13 cellular contexts compared by ENCODE assay signal in the genomic region with DNA sequence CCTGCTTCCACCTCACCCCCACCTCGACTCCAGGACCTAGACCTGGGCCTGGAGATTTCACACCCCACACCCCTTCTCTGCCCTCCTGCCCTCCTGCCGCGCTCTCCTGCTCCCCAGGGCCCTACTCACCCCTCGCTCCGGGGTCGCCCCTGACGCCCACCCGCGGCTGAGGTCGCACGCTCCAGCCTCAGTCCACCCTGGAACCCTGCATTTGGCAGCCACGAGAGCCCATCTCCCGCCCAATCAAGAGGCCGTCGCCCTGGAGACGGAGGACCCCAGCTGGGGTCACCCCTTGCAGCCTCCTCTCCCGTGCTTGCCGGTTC. TPM values are rescaled to one million over a fixed set of nuclear protein-coding genes. Genes with fewer than 3 reads are reported as not detected.
DNase-seq lines count a peak whose midpoint lies in the region; ATAC-seq, FAIRE-seq and TF ChIP-seq lines count a peak whose summit lies in the region.
"Had no signal": no experiment of that assay in that cellular context is flagged by ENCODE, and none has a peak within 500 bp of the region (broad histone marks: within the 10 kb centered on the region; RNA-seq: fewer than 3 reads in every experiment).

No MANE protein-coding gene starts in this region.

- peak overlapping the region; percentile 85 for H3K4me3 Mint-ChIP-seq in astrocyte (ENCODE audit: unreplicated experiment)

- no peak for TF ChIP-seq POLR2A in HCT116 (IDR thresholded peaks at IDR 0.05; ENCODE audit: borderline replicate concordance, extremely low read depth, insufficient read depth, insufficient read length)

- H3K9me3 ChIP-seq in HCT116 (ENCODE audit: control insufficient read depth in 1 of 2, insufficient read depth in 1 of 2, low read depth in 1 of 2, low read length in 2 of 2) (peaks cover 0 to 7% of the 10 kb centered on the region in 2 experiments; a peak in 1 of 4 replicates), astrocyte (ENCODE audit: insufficient read depth, low read depth, low read length) (no peaks in the 10 kb centered on the region), hepatocyte (ENCODE audit: low read depth) (no peaks in the 10 kb centered on the region)
- H3K9me3 ChIP-seq in effector memory CD4-positive, alpha-beta T cell (ENCODE audit: control insufficient read depth, low read length), result no peaks in the 10 kb centered on the region

- H3K9ac ChIP-seq in HCT116 (ENCODE audit: low read length) (no peak overlapping the region), astrocyte (ENCODE audit: low read length) (no peak overlapping the region)

- peaks cover 38% of the 10 kb centered on the region for H3K27me3 Mint-ChIP-seq in astrocyte (ENCODE audit: low read depth, unreplicated experiment)

- no peak overlapping the region for H3K27ac Mint-ChIP-seq in astrocyte (ENCODE audit: unreplicated experiment)

- no peak for FAIRE-seq in astrocyte (lab: Jason Lieb, UNC)
- FAIRE-seq: kidney had no signal

- ATAC-seq in HCT116, result no peak
- ATAC-seq: PC-3 had no signal

- no peaks in the 10 kb centered on the region for H3K36me3 Mint-ChIP-seq in astrocyte (ENCODE audit: low read depth, unreplicated experiment)

- no peak overlapping the region for H3K4me3 ChIP-seq in HCT116 (replicated peaks in 1 of 2; ENCODE audit: low read depth in 1 of 2, low read length in 2 of 2)
- H3K4me3 ChIP-seq in astrocyte (ENCODE audit: insufficient read depth, low read depth, low read length), result peak overlapping the region; percentile 53
- peak overlapping the region; percentile 22 for H3K4me3 ChIP-seq in hepatocyte
- no peak overlapping the region for H3K4me3 ChIP-seq in effector memory CD4-positive, alpha-beta T cell (ENCODE audit: insufficient read depth, low read depth, low read length, poor library complexity, severe bottlenecking)
- H3K4me3 ChIP-seq: skin epidermis had no signal

- peak overlapping the region; percentile 67; the same call in 1 of the 2 replicates for H3K4me2 ChIP-seq in HCT116 (ENCODE audit: low read length)
- H3K4me2 ChIP-seq in astrocyte (ENCODE audit: low read length), result peak overlapping the region; percentile 79
- peak overlapping the region; percentile 73 for H3K4me2 ChIP-seq in hepatocyte

- TF ChIP-seq CTCF in HCT116 (IDR thresholded peaks at IDR 0.05 in 2 of 3, conservative IDR thresholded peaks at IDR 0.05 in 1 of 3; ENCODE audit: borderline replicate concordance in 1 of 3, insufficient read depth in 1 of 3, low read depth in 2 of 3, low read length in 2 of 3) (no peak), astrocyte (IDR thresholded peaks at IDR 0.05; ENCODE audit: insufficient read depth, low read depth, low read length) (no peak), hepatocyte (IDR thresholded peaks at IDR 0.05; ENCODE audit: poor library complexity) (no peak)

- H3K9me2 ChIP-seq in HCT116 (ENCODE audit: insufficient read depth) (no peaks in the 10 kb centered on the region), hepatocyte (replicated peaks; ENCODE audit: insufficient read depth) (no peaks in the 10 kb centered on the region)

- no peaks in the 10 kb centered on the region for H3K4me1 Mint-ChIP-seq in astrocyte (ENCODE audit: low read depth, unreplicated experiment)

- WGBS in hepatocyte (ENCODE audit: low lambda C conversion rate, missing lambda C conversion rate), result 8% methylated on average over 16 of the region's 18 CpGs

- in situ Hi-C loops in KBM-7 (cut with MboI; ENCODE audit: low pct_unique_long_range_greater_than_20kb, low sequenced_read_pairs), result no loop called here

- CTCF ChIA-PET in HCT116 (lab: Charles Lee), result interaction anchor here (1.5 to 2.4 kb wide), 2 partner anchors 13 to 74 kb away, joined by 7 to 8 read pairs; no protein-coding TSS in a partner anchor

- POLR2A ChIA-PET in HCT116 (lab: Charles Lee), result interaction anchor here (1.8 kb wide), 1 partner anchor 186 kb away, joined by 3 read pairs; no protein-coding TSS in a partner anchor

- RAD21 ChIA-PET in HCT116 (lab: Charles Lee; ENCODE audit: low non-redundant PET in 1 of 2, low total read pairs in 2 of 2, uncharacterized antibody in 2 of 2, unreplicated experiment in 2 of 2), result interaction anchor here (1.1 to 1.7 kb wide), 2 partner anchors 13 kb away, joined by 3 to 5 read pairs; no protein-coding TSS in a partner anchor

- peaks cover 1% of the 10 kb centered on the region for H3K9me3 Mint-ChIP-seq in astrocyte (ENCODE audit: unreplicated experiment)

- intact Hi-C loops in HCT116 (cut with micrococcal nuclease), result no loop called here
- intact Hi-C loops in posterior vena cava (cut with DNase I), result no loop called here

- H2AFZ ChIP-seq in HCT116 (ENCODE audit: low read depth, low read length, poor library complexity, severe bottlenecking) (no peak overlapping the region), astrocyte (ENCODE audit: low read depth, low read length) (peak overlapping the region; percentile 64), hepatocyte (peak overlapping the region; percentile 39)

- H3K27ac ChIP-seq in HCT116 (ENCODE audit: low read depth, low read length) (no peak overlapping the region; the same call in 1 of the 2 replicates), astrocyte (ENCODE audit: low read depth, low read length) (no peak overlapping the region), hepatocyte (no peak overlapping the region)
- H3K27ac ChIP-seq in effector memory CD4-positive, alpha-beta T cell (ENCODE audit: insufficient read depth, low read length, poor library complexity, severe bottlenecking), result no peak overlapping the region
- H3K27ac ChIP-seq: skin epidermis had no signal

- TF ChIP-seq RAD21 in HCT116 (IDR thresholded peaks at IDR 0.05; ENCODE audit: low read depth), result no peak

- H3K4me1 ChIP-seq in HCT116 (ENCODE audit: control insufficient read depth in 1 of 2, insufficient read depth in 2 of 2, low read length in 2 of 2) (peaks cover 4 to 14% of the 10 kb centered on the region in 2 experiments; a peak in 3 of 4 replicates), astrocyte (ENCODE audit: insufficient read depth, low read length) (no peaks in the 10 kb centered on the region), hepatocyte (ENCODE audit: insufficient read depth) (no peaks in the 10 kb centered on the region)
- no peaks in the 10 kb centered on the region for H3K4me1 ChIP-seq in effector memory CD4-positive, alpha-beta T cell (ENCODE audit: control insufficient read depth, insufficient read depth, low read length, poor library complexity, severe bottlenecking)

- no peaks in the 10 kb centered on the region for H3K27me3 ChIP-seq in HCT116 (ENCODE audit: insufficient read depth, low read length)
- H3K27me3 ChIP-seq in astrocyte (ENCODE audit: insufficient read depth, low read length), result peaks cover 3% of the 10 kb centered on the region
- peaks cover 14% of the 10 kb centered on the region for H3K27me3 ChIP-seq in hepatocyte
- peaks cover 4% of the 10 kb centered on the region for H3K27me3 ChIP-seq in effector memory CD4-positive, alpha-beta T cell (replicated peaks; ENCODE audit: control insufficient read depth, insufficient read depth, low read length, poor library complexity, severe bottlenecking)

- DNase-seq in HCT116 (ENCODE audit: low read depth, low spot score), result no peak
- no peak for DNase-seq in astrocyte (ENCODE audit: low read depth)
- DNase-seq in hepatocyte (ENCODE audit: low spot score), result no peak
- peak; percentile 35 for DNase-seq in posterior vena cava (ENCODE audit: low spot score)
- DNase-seq in NCI-H128 (lab: John Stamatoyannopoulos, UW; ENCODE audit: unreplicated experiment), result no peak
- no peak for DNase-seq in effector memory CD4-positive, alpha-beta T cell
- no peak for DNase-seq in KBM-7
- DNase-seq: activated CD4-positive, alpha-beta T cell treated with anti-CD3 and anti-CD28 coated beads, Interleukin-2, amount 50 U/mL, for 1 hour; central memory CD4-positive, alpha-beta T cell; kidney; PC-3 had no signal

- BruUV-seq in HCT116 (replicated peaks; lab: Mats Ljungman, UMichigan), result no TSS peak

- H3K79me2 ChIP-seq in HCT116 (ENCODE audit: insufficient read depth, low read length) (no peaks in the 10 kb centered on the region), astrocyte (ENCODE audit: insufficient read depth, low read length) (no peaks in the 10 kb centered on the region), hepatocyte (no peaks in the 10 kb centered on the region)

- H4K20me1 ChIP-seq in HCT116 (ENCODE audit: insufficient read depth) (no peaks in the 10 kb centered on the region), astrocyte (ENCODE audit: insufficient read depth, low read length) (no peaks in the 10 kb centered on the region), hepatocyte (ENCODE audit: insufficient read depth, poor library complexity, severe bottlenecking) (no peaks in the 10 kb centered on the region)

- no peaks in the 10 kb centered on the region for H3K36me3 ChIP-seq in HCT116 (ENCODE audit: control insufficient read depth in 1 of 2, insufficient read depth in 2 of 2, low read length in 2 of 2)
- H3K36me3 ChIP-seq in astrocyte (ENCODE audit: insufficient read depth, low read length), result no peaks in the 10 kb centered on the region
- H3K36me3 ChIP-seq in hepatocyte (replicated peaks; ENCODE audit: insufficient read depth, low read depth), result no peaks in the 10 kb centered on the region
- no peaks in the 10 kb centered on the region for H3K36me3 ChIP-seq in effector memory CD4-positive, alpha-beta T cell (ENCODE audit: control insufficient read depth, insufficient read depth, low read length)

TF ChIP-seq in HCT116, 20 proteins besides CTCF, POLR2A, EP300 and RAD21:
- TF ChIP-seq SRF (IDR thresholded peaks at IDR 0.05; ENCODE audit: low read depth) (no peak), JUND (IDR thresholded peaks at IDR 0.05) (no peak), CBX3 (IDR thresholded peaks at IDR 0.05; ENCODE audit: low read depth) (no peak), POLR2AphosphoS5 (IDR thresholded peaks at IDR 0.05; ENCODE audit: low read depth, low read length) (no peak)

RNA-seq across cellular contexts. Expression of a gene that starts 16.1 kb away (rescaled TPM):
- total RNA-seq in HCT116 (2021; ENCODE audit: unreplicated experiment), result not detected
- not detected in 2 replicates for polyA plus RNA-seq in HCT116 (2012)
- total RNA-seq in astrocyte, result not detected in 2 replicates
- not detected in 2 replicates for total RNA-seq in hepatocyte
- polyA plus RNA-seq in hepatocyte, result not detected in 2 replicates
- not detected for total RNA-seq in posterior vena cava
- total RNA-seq: kidney, PC-3 had no signal
- polyA plus RNA-seq: thymus had no signal

RNA-seq across cellular contexts. Expression of a gene that starts 36.3 kb away (rescaled TPM):
- total RNA-seq in HCT116 (2021; ENCODE audit: unreplicated experiment) (11.1 TPM), astrocyte (10.9 and 12.4 TPM in 2 replicates), hepatocyte (6.2 and 7.1 TPM in 2 replicates), posterior vena cava (10 to 100 TPM in 1 of 2 donors, 1 to 10 TPM in 1; 10.0 to 10.5 TPM)
- polyA plus RNA-seq in HCT116 (2012), result 7.8 and 9.6 TPM in 2 replicates
- polyA plus RNA-seq in hepatocyte, result 5.3 and 6.9 TPM in 2 replicates

Comparison
In these comparisons a context has a peak if more than half of its experiments do, and no peak if none do; other contexts are left out.
1. H3K4me3 ChIP-seq: peak in astrocyte (single experiment) and hepatocyte (single experiment); none in HCT116 (0 of 2) and effector memory CD4-positive, alpha-beta T cell (single experiment).
2. Peak in every context shown above with its lines, with median percentiles within 50 percentile points of each other: H3K4me2 ChIP-seq.